Comparison of ENCODE assay signal across 33 cellular contexts in genomic region chr4:74453037-74453635, GRCh38. TPM values are rescaled to one million over a fixed set of nuclear protein-coding genes. Genes with fewer than 3 reads are reported as not detected.
DNase-seq lines count a peak whose midpoint lies in the region; FAIRE-seq and TF ChIP-seq lines count a peak whose summit lies in the region.
"Had no signal": no experiment of that assay in that cellular context is flagged by ENCODE, and none has a peak within 500 bp of the region (broad histone marks: within the 10 kb centered on the region; RNA-seq: fewer than 3 reads in every experiment).

No MANE protein-coding gene starts in this region.

- no peak overlapping the region for H2AFZ ChIP-seq in osteoblast (ENCODE audit: low read length)

- H3K36me3 ChIP-seq in osteoblast (ENCODE audit: insufficient read depth, low read length) (no peaks in the 10 kb centered on the region), stomach (no peaks in the 10 kb centered on the region)
- H3K36me3 ChIP-seq: ascending aorta, MG63, neutrophil, Peyer's patch, thoracic aorta, WERI-Rb-1 had no signal

- no peak for DNase-seq in GM12892 (ENCODE audit: insufficient read length)
- peak; percentile 9 for DNase-seq in RCC 7860 (ENCODE audit: low spot score)
- no peak for DNase-seq in epithelial cell of prostate (ENCODE audit: low read depth, low spot score)
- DNase-seq in osteoblast (ENCODE audit: insufficient read length, low spot score, missing footprints) = peak; percentile 25
- no peak for DNase-seq in AG08395 (ENCODE audit: low spot score)
- DNase-seq in stomach = no peak
- DNase-seq in anterior cingulate cortex (lab: John Stamatoyannopoulos, UW) = no peak
- DNase-seq: activated CD4-positive, alpha-beta T cell treated with anti-CD3 and anti-CD28 coated beads, Interleukin-2, amount 10 ng/mL, durations not matched to agents 7 days and 5 days; activated gamma-delta T cell treated with Interleukin-2 at 50 U/mL for 16 hours; activated naive CD8-positive, alpha-beta T cell treated with anti-CD3 and anti-CD28 coated beads, Interleukin-2, amount 10 ng/mL, durations not matched to agents 7 days and 5 days; activated T-cell treated with anti-CD3 and anti-CD28 coated beads, Interleukin-2, amount 50 U/mL, for 48 hours; C1 segment of cervical spinal cord; DMS79; effector memory CD4-positive, alpha-beta T cell; GF-D8; GOT3; head of caudate nucleus; islet precursor cell; KG1; MG63; naive B cell; NCI-H1105; NCI-H2029; NCI-H524; NK-92 treated with Interleukin-12 subunit alpha and Interleukin-12 subunit beta, amount 100 ng/mL, for 24 hours; Peyer's patch; stimulated activated CD8-positive, alpha-beta memory T cell treated with anti-CD3 and anti-CD28 coated beads, Interleukin-4, amount 100 ng/mL, for 48 hours; WERI-Rb-1 had no signal

- no peak for TF ChIP-seq EP300 in stomach (IDR thresholded peaks at IDR 0.05)

- H3K9me3 ChIP-seq in osteoblast (ENCODE audit: low read depth, low read length) (no peaks in the 10 kb centered on the region), stomach (no peaks in the 10 kb centered on the region)
- H3K9me3 ChIP-seq: ascending aorta, MG63, neutrophil, Peyer's patch, thoracic aorta had no signal

- H3K4me3 ChIP-seq in osteoblast (ENCODE audit: insufficient read depth, low read length) (no peak overlapping the region), stomach (no peak overlapping the region)
- H3K4me3 ChIP-seq: ascending aorta, coronary artery, MG63, Peyer's patch, thoracic aorta had no signal

- intact Hi-C loops in stomach (cut with DNase I; ENCODE audit: low total_unique reads) = no loop called here

- H3K4me1 ChIP-seq in osteoblast (ENCODE audit: insufficient read depth, low read length) (peaks cover 22% of the 10 kb centered on the region), stomach (peaks cover 0 to 6% (median 0%) of the 10 kb centered on the region in 4 donors)
- H3K4me1 ChIP-seq: ascending aorta, Peyer's patch had no signal

- H3K27me3 ChIP-seq in osteoblast (ENCODE audit: insufficient read depth, low read length) (no peaks in the 10 kb centered on the region), stomach (no peaks in the 10 kb centered on the region)
- H3K27me3 ChIP-seq: ascending aorta, MG63, neutrophil, Peyer's patch had no signal

- H3K4me2 ChIP-seq in osteoblast (ENCODE audit: insufficient read depth, low read length) = no peak overlapping the region

- TF ChIP-seq CTCF in osteoblast (IDR thresholded peaks at IDR 0.05; ENCODE audit: extremely low read depth, low read depth, low read length) (no peak), stomach (IDR thresholded peaks at IDR 0.05) (no peak)

- 90 to 96% (median 93%) methylated on average over 5 of the region's 5 CpGs for WGBS in stomach, 5 donors

- TF ChIP-seq POLR2A in GM12892 (IDR thresholded peaks at IDR 0.05; ENCODE audit: low read depth, low read length) (no peak), stomach (IDR thresholded peaks at IDR 0.05) (no peak)

- H3K27ac ChIP-seq in epithelial cell of prostate (peak overlapping the region; percentile 99), osteoblast (ENCODE audit: low read depth, low read length) (no peak overlapping the region), stomach (no peak overlapping the region)
- H3K27ac ChIP-seq: ascending aorta, coronary artery, neutrophil, Peyer's patch, thoracic aorta, WERI-Rb-1 had no signal

- H4K20me1 ChIP-seq in osteoblast (ENCODE audit: insufficient read depth, low read length) = no peaks in the 10 kb centered on the region

- peak; percentile 14 for FAIRE-seq in GM12892 (lab: Jason Lieb, UNC)
- FAIRE-seq in RCC 7860 (lab: Jason Lieb, UNC) = peak; percentile 32

- no peaks in the 10 kb centered on the region for H3K79me2 ChIP-seq in osteoblast (ENCODE audit: insufficient read depth, low read length)

RNA-seq across cellular contexts. Expression of gene AREG, which starts 8.2 kb away (rescaled TPM):
- not detected for polyA plus RNA-seq in GM12892 (2012; ENCODE audit: missing spikeins)
- under 0.01 and 0.36 TPM in 2 replicates for total RNA-seq in osteoblast
- total RNA-seq in stomach = 10 to 100 TPM in 4 of 5 donors, not detected in 1; 12.7 to 22.3 (median 15.5) TPM
- 10 to 100 TPM in 1 of 3 donors, 1 to 10 TPM in 2; 4.3 to 23.0 (median 4.7) TPM for polyA plus RNA-seq in stomach
- total RNA-seq: fibroblast of villous mesenchyme had no signal

Comparison
In these comparisons a context has a peak if more than half of its experiments do, and no peak if none do; other contexts are left out.
1. DNase-seq: peak in RCC 7860 (single experiment) and osteoblast (single experiment); none in GM12892 (single experiment), epithelial cell of prostate (single experiment), AG08395 (single experiment), stomach (single experiment) and anterior cingulate cortex (0 of 58).